In the genomic region with DNA sequence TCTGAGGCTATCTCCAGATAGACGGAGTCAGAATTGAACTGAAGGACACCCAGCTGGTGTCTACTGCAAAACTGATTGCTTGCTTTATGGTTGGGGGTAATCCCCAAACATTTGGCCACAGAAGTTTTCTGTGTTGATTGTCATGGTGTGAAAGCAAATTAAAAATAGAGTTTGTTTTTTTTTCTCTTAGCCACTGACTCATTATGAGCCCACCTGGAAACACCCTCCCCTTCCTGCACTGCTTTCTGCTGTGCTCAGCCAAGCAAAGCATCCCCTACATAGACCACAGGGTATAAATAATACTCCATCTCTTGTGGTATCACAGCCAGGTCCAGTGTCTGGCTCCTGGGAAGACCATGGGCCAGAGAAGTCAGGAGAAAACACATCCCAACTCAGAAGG, we compare ENCODE assay signal across 15 cellular contexts. TPM values are rescaled to one million over a fixed set of nuclear protein-coding genes. Genes with fewer than 3 reads are reported as not detected.
A peak's percentile ranks its signal among the peaks of the same experiment; 100 is the strongest.
DNase-seq lines count a peak whose midpoint lies in the region; ATAC-seq and TF ChIP-seq lines count a peak whose summit lies in the region.
"Had no signal": no experiment of that assay in that cellular context is flagged by ENCODE, and none has a peak within 500 bp of the region (broad histone marks: within the 10 kb centered on the region; RNA-seq: fewer than 3 reads in every experiment).

No MANE protein-coding gene starts in this region.

- no peaks in the 10 kb centered on the region for H3K9me2 ChIP-seq in GM23248 (ENCODE audit: insufficient read depth)

- H3K9me3 ChIP-seq in GM23248 (ENCODE audit: low read depth): no peaks in the 10 kb centered on the region
- H3K9me3 ChIP-seq: prostate gland, tibial artery had no signal

- no peaks in the 10 kb centered on the region for H3F3A ChIP-seq in GM23248 (ENCODE audit: insufficient read depth)

- ATAC-seq in GM18498 (IDR thresholded peaks at IDR 0.05; ENCODE audit: unreplicated experiment) (peak; percentile 83), GM19467 (IDR thresholded peaks at IDR 0.05; ENCODE audit: unreplicated experiment) (peak; percentile 86), HG02885 (IDR thresholded peaks at IDR 0.05; ENCODE audit: poor library complexity, unreplicated experiment) (peak; percentile 79), HG03558 (IDR thresholded peaks at IDR 0.05; ENCODE audit: extremely low read depth, unreplicated experiment) (peak; percentile 88)

- peaks cover 5% of the 10 kb centered on the region; the same call in 1 of the 2 replicates for H3K27me3 ChIP-seq in GM23248 (replicated peaks; ENCODE audit: insufficient read depth)
- H3K27me3 ChIP-seq: tibial artery had no signal

- no peak overlapping the region for H2AFZ ChIP-seq in GM23248

- H3K9ac ChIP-seq in GM23248: no peak overlapping the region

- no peaks in the 10 kb centered on the region for H3K79me2 ChIP-seq in GM23248 (ENCODE audit: insufficient read depth)

- H3K27ac ChIP-seq in GM23248: no peak overlapping the region
- H3K27ac ChIP-seq: prostate gland, tibial artery had no signal

- H3K4me1 ChIP-seq in GM23248 (ENCODE audit: insufficient read depth): no peaks in the 10 kb centered on the region
- H3K4me1 ChIP-seq: prostate gland, tibial artery had no signal

- DNase-seq in foreskin fibroblast: no peak
- DNase-seq in NCI-H146 (lab: John Stamatoyannopoulos, UW): no peak
- no peak for DNase-seq in GM23248
- no peak for DNase-seq in nucleus accumbens (lab: John Stamatoyannopoulos, UW)
- DNase-seq: effector CD8-positive, alpha-beta T cell; NCI-H774; T-helper 1 cell; tibial artery had no signal

- no peaks in the 10 kb centered on the region for H4K20me1 ChIP-seq in GM23248 (ENCODE audit: insufficient read depth)

- no peak overlapping the region for H3K4me2 ChIP-seq in GM23248 (ENCODE audit: unreplicated experiment)

- whole genome bisulfite sequencing in GM23248 (ENCODE audit: low coverage in 1 of 2, low lambda C conversion rate in 2 of 2, missing lambda C conversion rate in 2 of 2), 2 experiments: 21 to 29% methylated on average over 1 of the region's 1 CpG

- in situ Hi-C loops in GM23248 (cut with MboI): no loop called here

- H3K4me3 ChIP-seq in foreskin fibroblast (ENCODE audit: low read depth in 1 of 2, low read length in 2 of 2) (no peak overlapping the region), GM23248 (no peak overlapping the region)
- H3K4me3 ChIP-seq: prostate gland, tibial artery had no signal

- H3K36me3 ChIP-seq in GM23248 (ENCODE audit: low read depth): no peaks in the 10 kb centered on the region
- H3K36me3 ChIP-seq: prostate gland, tibial artery had no signal

- no peak for TF ChIP-seq CTCF in foreskin fibroblast (IDR thresholded peaks at IDR 0.05; ENCODE audit: low read depth, low read length)

RNA-seq across cellular contexts. Expression of gene VWC2, which starts 6.5 kb away (rescaled TPM):
- total RNA-seq in GM23248 (2014; rRNA removed; shearing (Covaris generic)): not detected in 2 replicates
- polyA plus RNA-seq in GM23248 (2016; fragmentation: Nextera tagmentation; extraction: Ambion mirVana): not detected in 2 replicates
- total RNA-seq: activated CD8-positive, alpha-beta memory T cell treated with anti-CD3 and anti-CD28 coated beads for 36 hours; mesenteric fat pad had no signal
